Comparison of ENCODE assay signal across 8 cellular contexts in genomic region chr14:50830932-50831703, GRCh38. TPM values are rescaled to one million over a fixed set of nuclear protein-coding genes. Genes with fewer than 3 reads are reported as not detected.
DNase-seq lines count a peak whose midpoint lies in the region; ATAC-seq and TF ChIP-seq lines count a peak whose summit lies in the region.

NIN (minus strand) TSS chr14:50831162; CDS start chr14:50822056, 9,106 bp downstream.

- H3K4me1 ChIP-seq in psoas muscle (peaks cover 33% of the 10 kb centered on the region), aorta (ENCODE audit: control insufficient read depth in 1 of 2, insufficient read depth in 2 of 2, low read length in 2 of 2) (no peaks in the 10 kb centered on the region)

- H3K36me3 ChIP-seq in psoas muscle (ENCODE audit: insufficient read depth in 1 of 2, low read depth in 1 of 2) (no peaks in the 10 kb centered on the region), aorta (ENCODE audit: control insufficient read depth in 1 of 2, insufficient read depth in 2 of 2, low read length in 1 of 2) (peaks cover 0 to 1% of the 10 kb centered on the region in 2 donors)

- no peaks in the 10 kb centered on the region for H3K9me3 ChIP-seq in psoas muscle
- H3K9me3 ChIP-seq in aorta (ENCODE audit: control insufficient read depth, low read length): no peaks in the 10 kb centered on the region

- intact Hi-C loops in left ventricle myocardium superior (cut with micrococcal nuclease) (no loop called here), psoas muscle (cut with DNase I) (loop anchor here in 1 of 2 donors (2.0 kb wide), 1 partner anchor 30 kb away; no protein-coding TSS in a partner anchor), aorta (cut with DNase I) (no loop called here)

- H3K4me3 ChIP-seq in HFF-Myc (replicated peaks; ENCODE audit: low read depth, low read length): peak within 1 kb of the TSS; percentile 69
- H3K4me3 ChIP-seq in psoas muscle: peak within 1 kb of the TSS; percentile 94
- H3K4me3 ChIP-seq in aorta (ENCODE audit: low read length in 2 of 2): peak within 1 kb of the TSS; percentile 76 to 98

- TF ChIP-seq CTCF in GM10266 (IDR thresholded peaks at IDR 0.05; ENCODE audit: control insufficient read depth, insufficient read depth, low read depth, missing control alignments) (no peak), HFF-Myc (IDR thresholded peaks at IDR 0.05; ENCODE audit: low read depth, low read length, missing control alignments) (no peak), psoas muscle (IDR thresholded peaks at IDR 0.05) (no peak)

- peak; percentile 98 for ATAC-seq in left ventricle myocardium superior
- ATAC-seq in psoas muscle: peak; percentile 93 to 96 (median 94)
- peak; percentile 97 for ATAC-seq in aorta (ENCODE audit: low FRiP score)

- DNase-seq in GM10266 (ENCODE audit: extremely low spot score) (peak; percentile 90), HFF-Myc (ENCODE audit: extremely low read depth, low read depth) (no peak), NAMALWA (ENCODE audit: low spot score) (peak; percentile 65), T-helper 1 cell (peak; percentile 50 to 75 (median 63)), amniotic stem cell (lab: John Stamatoyannopoulos, UW) (peak; percentile 48), left ventricle myocardium superior (peak; percentile 90), psoas muscle (peak; percentile 82 to 89), aorta (peak; percentile 86 to 93)

- WGBS in psoas muscle, 3 donors: 0 to 1% (median 0%) methylated on average over 47 to 96 of the region's 96 CpGs
- WGBS in aorta, 2 donors: 0 to 1% methylated on average over 67 to 96 of the region's 96 CpGs

- H3K27ac ChIP-seq in psoas muscle: peak within 1 kb of the TSS; percentile 95
- H3K27ac ChIP-seq in aorta (ENCODE audit: low read depth in 1 of 2, low read length in 2 of 2): peak within 1 kb of the TSS in 1 of 2 donors; percentile 80

- H3K27me3 ChIP-seq in psoas muscle (ENCODE audit: insufficient read depth in 3 of 3, low read length in 2 of 3): no peaks in the 10 kb centered on the region
- no peaks in the 10 kb centered on the region for H3K27me3 ChIP-seq in aorta (ENCODE audit: control insufficient read depth in 1 of 2, insufficient read depth in 2 of 2, low read length in 1 of 2)

RNA-seq across cellular contexts. Expression of gene NIN, which starts in this region (rescaled TPM):
- total RNA-seq in left ventricle myocardium superior (21.3 TPM), psoas muscle (10 to 100 TPM; 24.3 to 47.7 (median 39.5) TPM), aorta (10 to 100 TPM; 54.3 to 57.7 TPM)
- polyA plus RNA-seq in psoas muscle (10 to 100 TPM in 2 of 3 donors, 1 to 10 TPM in 1; 7.3 to 17.3 (median 11.5) TPM), aorta (1 to 10 TPM; 7.7 to 8.1 TPM)
